16 cellular contexts compared by ENCODE assay signal in genomic region chr3:53579636-53580035, GRCh38.
"Had no signal": no experiment of that assay in that cellular context is flagged by ENCODE, and none has a peak within 500 bp of the region (broad histone marks: within the 10 kb centered on the region; RNA-seq: fewer than 3 reads in every experiment).

No MANE protein-coding gene starts in this region.

- H3K27me3 ChIP-seq: spleen, testis, tibial nerve had no signal

- H3K36me3 ChIP-seq: heart left ventricle, spleen, tibial nerve had no signal

- H3K4me1 ChIP-seq: heart left ventricle, testis, tibial nerve had no signal

- ATAC-seq: heart left ventricle; left lobe of liver; mucosa of descending colon; naive thymus-derived CD8-positive, alpha-beta T cell; sciatic nerve; stimulated activated memory B cell treated with anti-CD40 and anti-IgM and Interleukin-4, amounts not matched to agents 10 μg/mL and 1 μg/mL and 100 μg/mL, for 72 hours had no signal

- DNase-seq: effector CD4-positive, alpha-beta T cell; heart left ventricle; hippocampal formation; mammary epithelial cell; mucosa of descending colon; naive thymus-derived CD8-positive, alpha-beta T cell; spleen; stimulated activated CD4-positive, alpha-beta T cell treated with anti-CD3 and anti-CD28 coated beads, Interleukin-15, amount 100 ng/mL, for 24 hours; stimulated activated CD4-positive, alpha-beta T cell treated with anti-CD3 and anti-CD28 coated beads, Interleukin-1b, Interleukin-23, amount 100 ng/mL, for 48 hours; stimulated activated CD4-positive, alpha-beta T cell treated with anti-CD3 and anti-CD28 coated beads, Interleukin-4, amount 100 ng/mL, for 24 hours; testis had no signal

- H3K9me3 ChIP-seq: heart left ventricle, mucosa of descending colon, spleen, testis, tibial nerve had no signal

- H3K4me3 ChIP-seq: coronary artery, heart left ventricle, mucosa of descending colon, spleen, testis, tibial nerve had no signal

- H3K27ac ChIP-seq: coronary artery, heart left ventricle, spleen, testis, tibial nerve had no signal
